In genomic region chr10:60964257-60965235, GRCh38 we compare ENCODE assay signal across 8 cellular contexts. TPM values are rescaled to one million over a fixed set of nuclear protein-coding genes. Genes with fewer than 3 reads are reported as not detected.
DNase-seq lines count a peak whose midpoint lies in the region; ATAC-seq and TF ChIP-seq lines count a peak whose summit lies in the region.

No MANE protein-coding gene starts in this region.

- no peaks in the 10 kb centered on the region for H3K4me1 ChIP-seq in CD8-positive, alpha-beta T cell (ENCODE audit: insufficient read depth, low read length)
- H3K4me1 ChIP-seq in smooth muscle cell (ENCODE audit: low read depth): peaks cover 26% of the 10 kb centered on the region

- H3F3A ChIP-seq in smooth muscle cell (ENCODE audit: low read depth): peaks cover 27% of the 10 kb centered on the region

- no peaks in the 10 kb centered on the region for H3K79me2 ChIP-seq in smooth muscle cell (ENCODE audit: low read depth)

- no peaks in the 10 kb centered on the region for H3K36me3 Mint-ChIP-seq in CD8-positive, alpha-beta T cell

- no peak overlapping the region for H3K4me3 ChIP-seq in CD8-positive, alpha-beta T cell (ENCODE audit: low read depth, low read length)
- H3K4me3 ChIP-seq in cardiac fibroblast (replicated peaks in 1 of 2; ENCODE audit: low read depth in 2 of 2, low read length in 2 of 2): no peak overlapping the region
- peak overlapping the region; percentile 21 for H3K4me3 ChIP-seq in smooth muscle cell

- peak overlapping the region; percentile 82 for H3K4me2 ChIP-seq in smooth muscle cell

- peak overlapping the region; percentile 87 for H3K9ac ChIP-seq in smooth muscle cell (ENCODE audit: low read depth)

- 6% methylated on average over 5 of the region's 5 CpGs for WGBS in smooth muscle cell (ENCODE audit: low lambda C conversion rate)

- CTCF ChIA-PET in CD8-positive, alpha-beta T cell (lab: Charles Lee): interaction anchor here (0.8 kb wide), 1 partner anchor 13 kb away, joined by 4 read pairs; no protein-coding TSS in a partner anchor

- H3K27ac Mint-ChIP-seq in CD8-positive, alpha-beta T cell: no peak overlapping the region

- no peaks in the 10 kb centered on the region for H3K36me3 ChIP-seq in CD8-positive, alpha-beta T cell (ENCODE audit: insufficient read depth, low read length)
- no peaks in the 10 kb centered on the region for H3K36me3 ChIP-seq in smooth muscle cell (ENCODE audit: low read depth)

- no peak overlapping the region for H3K27ac ChIP-seq in CD8-positive, alpha-beta T cell (ENCODE audit: low read depth, low read length)
- H3K27ac ChIP-seq in smooth muscle cell (ENCODE audit: low read depth): peak overlapping the region; percentile 98

- TF ChIP-seq CTCF in CD8-positive, alpha-beta T cell (IDR thresholded peaks at IDR 0.05): peak; percentile 65
- peak; percentile 70 for TF ChIP-seq CTCF in cardiac fibroblast (IDR thresholded peaks at IDR 0.05; ENCODE audit: low read depth, low read length)
- peak; percentile 74 for TF ChIP-seq CTCF in smooth muscle cell (IDR thresholded peaks at IDR 0.05; ENCODE audit: borderline replicate concordance, insufficient read depth, poor library complexity, severe bottlenecking)

- H3K9me3 Mint-ChIP-seq in CD8-positive, alpha-beta T cell: no peaks in the 10 kb centered on the region

- no peaks in the 10 kb centered on the region for H3K27me3 ChIP-seq in CD8-positive, alpha-beta T cell (ENCODE audit: insufficient read depth, low read length)
- H3K27me3 ChIP-seq in smooth muscle cell (ENCODE audit: low read depth): no peaks in the 10 kb centered on the region

- peak in 4 of 7 experiments; percentile 20 to 49 (median 26) for DNase-seq in CD8-positive, alpha-beta T cell
- peak; percentile 44 for DNase-seq in GM19240 (ENCODE audit: insufficient read length, low spot score)
- peak; percentile 84 for DNase-seq in M059J (ENCODE audit: low read depth)
- DNase-seq in SW480 (ENCODE audit: low spot score): peak; percentile 69
- DNase-seq in cardiac fibroblast (ENCODE audit: low read depth in 2 of 2): peak; percentile 88 to 93
- DNase-seq in iris pigment epithelial cell (ENCODE audit: low read depth): peak; percentile 86
- DNase-seq in smooth muscle cell (lab: John Stamatoyannopoulos, UW; ENCODE audit: unreplicated experiment): peak; percentile 2

- H4K20me1 ChIP-seq in smooth muscle cell (ENCODE audit: low read depth): no peaks in the 10 kb centered on the region

- no peaks in the 10 kb centered on the region for H3K4me1 Mint-ChIP-seq in CD8-positive, alpha-beta T cell (ENCODE audit: low read depth)

- ATAC-seq in CD8-positive, alpha-beta T cell: peak; percentile 51
- ATAC-seq in HG03045 (IDR thresholded peaks at IDR 0.05; ENCODE audit: unreplicated experiment): no peak

- no peak overlapping the region for H2AFZ ChIP-seq in smooth muscle cell (ENCODE audit: low read depth)

- no peak overlapping the region for H3K4me3 Mint-ChIP-seq in CD8-positive, alpha-beta T cell

- intact Hi-C loops in CD8-positive, alpha-beta T cell (cut with DNase I, micrococcal nuclease): loop anchor here (1.0 to 5.0 kb wide), 6 partner anchors 8 to 1338 kb away; no protein-coding TSS in a partner anchor

- no peaks in the 10 kb centered on the region for H3K9me3 ChIP-seq in CD8-positive, alpha-beta T cell (ENCODE audit: low read length)
- no peaks in the 10 kb centered on the region for H3K9me3 ChIP-seq in smooth muscle cell (replicated peaks; ENCODE audit: low read depth)

- H3K27me3 Mint-ChIP-seq in CD8-positive, alpha-beta T cell (ENCODE audit: low read depth): peaks cover 9% of the 10 kb centered on the region

- POLR2A ChIA-PET in CD8-positive, alpha-beta T cell (lab: Charles Lee): no interaction called here

RNA-seq across cellular contexts. Expression of gene RHOBTB1, which starts 20.6 kb away (rescaled TPM):
- total RNA-seq in CD8-positive, alpha-beta T cell: not detected
- total RNA-seq in M059J (2014; rRNA removed; shearing (Covaris generic)): 5.5 and 11.0 TPM in 2 replicates
- 49.1 and 77.0 TPM in 2 replicates for total RNA-seq in smooth muscle cell
- 33.7 and 36.2 TPM in 2 replicates for polyA plus RNA-seq in smooth muscle cell

Comparison
In these comparisons a context has a peak if more than half of its experiments do, and no peak if none do; other contexts are left out.
1. DNase-seq: peak in every context shown above with its lines; median percentile 90 in cardiac fibroblast; 86 in iris pigment epithelial cell; 84 in M059J; 69 in SW480; 44 in GM19240; 26 in CD8-positive, alpha-beta T cell; 2 in smooth muscle cell.